1 cellular context compared by ENCODE assay signal in genomic region chr2:45373534-45373933, GRCh38.
TF ChIP-seq lines count a peak whose summit lies in the region.

No MANE protein-coding gene starts in this region.

TF ChIP-seq in HepG2, 621 proteins besides CTCF, POLR2A, EP300 and RAD21 (continued from another document and continues in another):
- TF ChIP-seq PATZ1 (CRISPR knock-in tag; IDR thresholded peaks at IDR 0.05) (peak; percentile 21; the same call in 1 of the 2 replicates), ZNF652 (CRISPR knock-in tag; IDR thresholded peaks at IDR 0.05; ENCODE audit: borderline replicate concordance, low read depth) (peak; percentile 31; the same call in 1 of the 2 replicates), DZIP1 (CRISPR knock-in tag; IDR thresholded peaks at IDR 0.05) (no peak), HCFC1 (IDR thresholded peaks at IDR 0.05; ENCODE audit: low read depth, low read length) (no peak), FOXC1 (CRISPR knock-in tag; IDR thresholded peaks at IDR 0.05; ENCODE audit: borderline replicate concordance) (no peak), CHD2 (IDR thresholded peaks at IDR 0.05; ENCODE audit: low read depth, low read length) (no peak), DMAP1 (CRISPR knock-in tag; IDR thresholded peaks at IDR 0.05) (0 out of 2 replicates have a peak, but pooled peaks have one; percentile 25), ZKSCAN8 (CRISPR knock-in tag; IDR thresholded peaks at IDR 0.05; ENCODE audit: borderline replicate concordance) (peak; percentile 68; the same call in 1 of the 2 replicates), ZFP90 (CRISPR knock-in tag; IDR thresholded peaks at IDR 0.05; ENCODE audit: borderline replicate concordance) (no peak), ZNF251 (CRISPR knock-in tag; IDR thresholded peaks at IDR 0.05) (no peak), NFE2 (CRISPR knock-in tag; IDR thresholded peaks at IDR 0.05) (no peak), DDIT3 (CRISPR knock-in tag; IDR thresholded peaks at IDR 0.05) (no peak; the same call in 1 of the 2 replicates), ZNF460 (CRISPR knock-in tag; IDR thresholded peaks at IDR 0.05; ENCODE audit: borderline replicate concordance) (no peak), ZNF776 (CRISPR knock-in tag; IDR thresholded peaks at IDR 0.05) (no peak), MLX (CRISPR knock-in tag; IDR thresholded peaks at IDR 0.05) (peak; percentile 64; the same call in 1 of the 2 replicates), HBP1 (CRISPR knock-in tag; IDR thresholded peaks at IDR 0.05; ENCODE audit: low read depth) (no peak), ZNF33A (CRISPR knock-in tag; IDR thresholded peaks at IDR 0.05; ENCODE audit: borderline replicate concordance) (no peak), TFDP2 (CRISPR knock-in tag; IDR thresholded peaks at IDR 0.05) (no peak), THYN1 (CRISPR knock-in tag; IDR thresholded peaks at IDR 0.05; ENCODE audit: borderline replicate concordance, low read depth) (no peak), FOXK1 (CRISPR knock-in tag; IDR thresholded peaks at IDR 0.05; ENCODE audit: borderline replicate concordance, low read depth) (peak; percentile 83), ZNF678 (CRISPR knock-in tag; IDR thresholded peaks at IDR 0.05) (no peak), SCMH1 (CRISPR knock-in tag; IDR thresholded peaks at IDR 0.05; ENCODE audit: borderline replicate concordance) (no peak), REST (IDR thresholded peaks at IDR 0.05; ENCODE audit: borderline replicate concordance in 1 of 2, low read depth in 1 of 2, low read length in 2 of 2) (no peak; a peak in 1 of 4 replicates), ZNF775 (CRISPR knock-in tag; IDR thresholded peaks at IDR 0.05; ENCODE audit: borderline replicate concordance) (no peak), RARA (CRISPR knock-in tag; IDR thresholded peaks at IDR 0.05) (peak; percentile 96), RELA (CRISPR knock-in tag; IDR thresholded peaks at IDR 0.05) (no peak), MIER2 (CRISPR knock-in tag; IDR thresholded peaks at IDR 0.05) (0 out of 2 replicates have a peak, but pooled peaks have one; percentile 30), U2AF1 (optimal IDR thresholded peaks at IDR 0.05; ENCODE audit: low read depth, low read length) (no peak), ZNF414 (CRISPR knock-in tag; IDR thresholded peaks at IDR 0.05) (0 out of 2 replicates have a peak, but pooled peaks have one; percentile 29), ZSCAN21 (CRISPR knock-in tag; IDR thresholded peaks at IDR 0.05; ENCODE audit: borderline replicate concordance) (no peak), STAT5B (CRISPR knock-in tag; IDR thresholded peaks at IDR 0.05) (no peak), SOX6 (IDR thresholded peaks at IDR 0.05) (no peak), SOX6 (CRISPR knock-in tag; IDR thresholded peaks at IDR 0.05) (peak; percentile 99), ZNF7 (CRISPR knock-in tag; IDR thresholded peaks at IDR 0.05) (no peak), ZNF430 (CRISPR knock-in tag; IDR thresholded peaks at IDR 0.05) (0 out of 2 replicates have a peak, but pooled peaks have one; percentile 51), MED1 (CRISPR knock-in tag; IDR thresholded peaks at IDR 0.05) (peak; percentile 58; the same call in 1 of the 2 replicates), ZBTB43 (CRISPR knock-in tag; conservative IDR thresholded peaks at IDR 0.05) (no peak), BATF2 (CRISPR knock-in tag; IDR thresholded peaks at IDR 0.05) (no peak), NCOR1 (IDR thresholded peaks at IDR 0.05; ENCODE audit: borderline replicate concordance, low read length) (peak; percentile 74; the same call in 1 of the 2 replicates), HDAC2 (CRISPR knock-in tag; IDR thresholded peaks at IDR 0.05) (peak; percentile 93), ZFP62 (CRISPR knock-in tag; IDR thresholded peaks at IDR 0.05) (no peak), ZNF510 (CRISPR knock-in tag; IDR thresholded peaks at IDR 0.05; ENCODE audit: low read depth) (no peak), ERF (CRISPR knock-in tag; IDR thresholded peaks at IDR 0.05) (peak; percentile 68), LBX2 (CRISPR knock-in tag; IDR thresholded peaks at IDR 0.05; ENCODE audit: borderline replicate concordance) (no peak), GLI4 (CRISPR knock-in tag; IDR thresholded peaks at IDR 0.05; ENCODE audit: borderline replicate concordance) (no peak)
